In the genomic region with DNA sequence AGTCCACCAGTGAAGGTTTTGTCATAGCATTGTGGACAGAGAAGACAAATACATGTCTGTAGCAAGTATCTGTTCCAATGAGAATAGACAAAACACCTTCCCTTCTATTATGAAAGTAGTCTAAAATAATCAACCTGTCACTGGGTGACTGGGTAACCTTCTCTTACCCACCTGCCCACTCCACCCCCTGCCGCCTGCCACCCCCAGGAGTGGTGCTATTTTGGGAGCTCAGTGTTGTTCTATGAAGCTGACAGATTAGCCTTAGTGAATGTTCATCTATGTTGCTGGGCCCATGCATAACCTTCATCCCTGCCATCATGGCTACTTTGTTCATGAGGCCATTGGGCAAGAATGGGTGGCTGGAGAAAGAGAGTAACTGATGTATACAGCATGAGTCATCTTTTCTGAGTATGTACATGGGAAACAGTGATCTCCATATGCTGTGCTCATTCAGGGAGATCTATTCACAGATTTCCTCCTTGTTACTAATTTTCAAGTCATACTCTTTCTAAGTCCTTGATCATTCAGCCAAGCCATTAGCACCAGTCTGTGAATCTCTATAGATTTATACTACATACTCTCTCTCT, we compare ENCODE assay signal across 19 cellular contexts. TPM values are rescaled to one million over a fixed set of nuclear protein-coding genes. Genes with fewer than 3 reads are reported as not detected.
A peak's percentile ranks its signal among the peaks of the same experiment; 100 is the strongest.
DNase-seq lines count a peak whose midpoint lies in the region; ATAC-seq, FAIRE-seq and TF ChIP-seq lines count a peak whose summit lies in the region.
"Had no signal": no experiment of that assay in that cellular context is flagged by ENCODE, and none has a peak within 500 bp of the region (broad histone marks: within the 10 kb centered on the region; RNA-seq: fewer than 3 reads in every experiment).

No MANE protein-coding gene starts in this region.

- no peaks in the 10 kb centered on the region for H3K36me3 Mint-ChIP-seq in stimulated activated naive B cell treated with anti-CD40 and anti-IgM and Interleukin-4, amounts not matched to agents 10 μg/mL and 1 μg/mL and 100 μg/mL, for 72 hours
- H3K36me3 Mint-ChIP-seq: CD8-positive, alpha-beta memory T cell had no signal

- FAIRE-seq in bronchial epithelial cell (lab: Jason Lieb, UNC): no peak
- FAIRE-seq: GM12878, GM19239, HTR-8/SVneo had no signal

- in situ Hi-C loops in ACHN (cut with HindIII; ENCODE audit: low pct_ligation_motif_present, low pct_unique_long_range_greater_than_20kb, low sequenced_read_pairs): no loop called here

- no peaks in the 10 kb centered on the region for H3K27me3 ChIP-seq in bronchial epithelial cell (ENCODE audit: control insufficient read depth, insufficient read depth, low read length)

- H3K36me3 ChIP-seq in bronchial epithelial cell (ENCODE audit: control insufficient read depth, insufficient read depth, low read length): peaks cover 2% of the 10 kb centered on the region

- peak; percentile 62 for DNase-seq in DMS53 (lab: John Stamatoyannopoulos, UW)
- peak; percentile 58 for DNase-seq in HT1080 (ENCODE audit: low read depth)
- DNase-seq in bronchial epithelial cell (ENCODE audit: low read depth): peak; percentile 85
- peak; percentile 4 for DNase-seq in iris pigment epithelial cell (ENCODE audit: low read depth)
- no peak for DNase-seq in stimulated activated naive CD8-positive, alpha-beta T cell treated with anti-CD3 and anti-CD28 coated beads, Interleukin-15, Interleukin-2, amounts not matched to agents 100 U/mL and 50 U/mL, for 24 hours
- no peak for DNase-seq in NCI-H2227 (lab: John Stamatoyannopoulos, UW; ENCODE audit: unreplicated experiment)
- DNase-seq in stimulated activated naive B cell treated with anti-CD40 and anti-IgM and Interleukin-4, amounts not matched to agents 10 μg/mL and 1 μg/mL and 100 μg/mL, for 72 hours: no peak
- DNase-seq in ACHN: no peak
- DNase-seq: CD8-positive, alpha-beta memory T cell; MV-4-11; NCI-H2107; NCI-H510A; NCI-H82; SW 1271 had no signal

- H3K27ac Mint-ChIP-seq in stimulated activated naive B cell treated with anti-CD40 and anti-IgM and Interleukin-4, amounts not matched to agents 10 μg/mL and 1 μg/mL and 100 μg/mL, for 72 hours: no peak overlapping the region
- H3K27ac Mint-ChIP-seq: CD8-positive, alpha-beta memory T cell had no signal

- no peak for TF ChIP-seq CTCF in bronchial epithelial cell (IDR thresholded peaks at IDR 0.05; ENCODE audit: insufficient read depth, low read length, severe bottlenecking)

- no peaks in the 10 kb centered on the region for H3K4me1 Mint-ChIP-seq in stimulated activated naive B cell treated with anti-CD40 and anti-IgM and Interleukin-4, amounts not matched to agents 10 μg/mL and 1 μg/mL and 100 μg/mL, for 72 hours
- H3K4me1 Mint-ChIP-seq: CD8-positive, alpha-beta memory T cell had no signal

- no peak overlapping the region for H3K4me3 ChIP-seq in bronchial epithelial cell (ENCODE audit: low read depth, low read length)
- H3K4me3 ChIP-seq: GM12878 had no signal

- ATAC-seq in stimulated activated naive CD8-positive, alpha-beta T cell treated with anti-CD3 and anti-CD28 coated beads, Interleukin-15, Interleukin-2, amounts not matched to agents 100 U/mL and 50 U/mL, for 24 hours: no peak
- ATAC-seq in stimulated activated naive B cell treated with anti-CD40 and anti-IgM and Interleukin-4, amounts not matched to agents 10 μg/mL and 1 μg/mL and 100 μg/mL, for 72 hours (replicated peaks): no peak
- ATAC-seq: GM12878, HCT116, Panc1 had no signal

- peaks cover 8 to 10% of the 10 kb centered on the region in 2 donors for H3K27me3 Mint-ChIP-seq in stimulated activated naive B cell treated with anti-CD40 and anti-IgM and Interleukin-4, amounts not matched to agents 10 μg/mL and 1 μg/mL and 100 μg/mL, for 72 hours

- no peaks in the 10 kb centered on the region for H3K9me3 Mint-ChIP-seq in stimulated activated naive B cell treated with anti-CD40 and anti-IgM and Interleukin-4, amounts not matched to agents 10 μg/mL and 1 μg/mL and 100 μg/mL, for 72 hours

- H3K4me3 Mint-ChIP-seq in stimulated activated naive B cell treated with anti-CD40 and anti-IgM and Interleukin-4, amounts not matched to agents 10 μg/mL and 1 μg/mL and 100 μg/mL, for 72 hours: no peak overlapping the region
- H3K4me3 Mint-ChIP-seq: CD8-positive, alpha-beta memory T cell had no signal

RNA-seq across cellular contexts. Expression of a gene that starts 24.8 kb away (rescaled TPM):
- total RNA-seq in HT1080 (2014; rRNA removed; shearing (Covaris generic)): 2.0 and 3.1 TPM in 2 replicates
- 4.3 and 5.1 TPM in 2 replicates for polyA plus RNA-seq in HT1080 (2015; cell fraction: cytosol; rRNA removed)
- polyA plus RNA-seq in HT1080 (2015; cell fraction: nucleus; rRNA removed): 3.4 and 4.2 TPM in 2 replicates
- total RNA-seq in bronchial epithelial cell: 3.9 and 10.4 TPM in 2 replicates
- polyA plus RNA-seq: CD8-positive, alpha-beta memory T cell had no signal

Comparison
In these comparisons a context has a peak if more than half of its experiments do, and no peak if none do; other contexts are left out.
1. DNase-seq: peak in DMS53 (single experiment), HT1080 (single experiment), bronchial epithelial cell (single experiment) and iris pigment epithelial cell (single experiment); none in stimulated activated naive CD8-positive, alpha-beta T cell treated with anti-CD3 and anti-CD28 coated beads, Interleukin-15, Interleukin-2, amounts not matched to agents 100 U/mL and 50 U/mL, for 24 hours (single experiment), NCI-H2227 (single experiment), stimulated activated naive B cell treated with anti-CD40 and anti-IgM and Interleukin-4, amounts not matched to agents 10 μg/mL and 1 μg/mL and 100 μg/mL, for 72 hours (single experiment) and ACHN (single experiment).